ENCODE assay signal across 8 cellular contexts in the genomic region with DNA sequence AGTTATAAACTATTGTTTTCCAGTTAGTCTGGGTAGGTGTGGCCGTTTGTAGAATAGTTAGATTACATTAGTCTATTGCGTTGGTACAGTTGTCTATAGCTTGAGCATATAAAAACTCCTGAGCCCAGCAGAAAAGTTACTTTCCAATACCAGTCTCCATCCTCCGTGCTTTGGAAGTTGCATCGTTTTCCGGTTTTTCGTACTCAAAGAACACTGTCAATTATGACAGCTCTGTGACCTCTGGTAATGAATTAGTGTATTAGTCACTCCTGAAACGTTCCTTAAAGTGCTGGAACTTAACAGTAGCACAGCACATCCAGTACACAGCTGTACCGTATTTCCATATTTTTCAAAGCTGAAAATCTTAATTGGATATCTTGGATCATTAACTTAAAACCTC. TPM values are rescaled to one million over a fixed set of nuclear protein-coding genes. Genes with fewer than 3 reads are reported as not detected.
DNase-seq lines count a peak whose midpoint lies in the region; TF ChIP-seq lines count a peak whose summit lies in the region.

No MANE protein-coding gene starts in this region.

- peak overlapping the region in 4 of 5 donors; percentile 92 to 100 (median 98) for H3K27ac ChIP-seq in stomach

- intact Hi-C loops in stomach (cut with DNase I; ENCODE audit: low total_unique reads) = no loop called here

- DNase-seq in A172 (ENCODE audit: low spot score) (peak; percentile 47), HAP-1 (ENCODE audit: low spot score in 2 of 2) (no peak), amniotic epithelial cell (ENCODE audit: low read depth) (peak; percentile 57), iris pigment epithelial cell (ENCODE audit: low read depth) (peak; percentile 66), stomach (no peak), OCI-M1 (lab: John Stamatoyannopoulos, UW) (no peak), NCI-H146 (lab: John Stamatoyannopoulos, UW) (no peak), GM13977 (ENCODE audit: low spot score) (no peak)

- TF ChIP-seq POLR2A in stomach (IDR thresholded peaks at IDR 0.05) = no peak

- H3K4me3 ChIP-seq in HAP-1 (peak overlapping the region; percentile 78), stomach (peak overlapping the region; percentile 86 to 100 (median 96))

- in situ Hi-C loops in HAP-1 (cut with MboI; ENCODE audit: low sequenced_read_pairs) = no loop called here
- in situ Hi-C loops in GM13977 (cut with MboI; ENCODE audit: low pct_unique_long_range_greater_than_20kb, low sequenced_read_pairs, unreplicated experiment) = no loop called here

- no peak for TF ChIP-seq EP300 in stomach (IDR thresholded peaks at IDR 0.05)

- TF ChIP-seq CTCF in stomach (IDR thresholded peaks at IDR 0.05) = no peak
- TF ChIP-seq CTCF in GM13977 (IDR thresholded peaks at IDR 0.05; ENCODE audit: extremely low read depth, insufficient read depth, missing control alignments) = no peak

- H3K4me1 ChIP-seq in HAP-1 (peaks cover 24% of the 10 kb centered on the region), stomach (peaks cover 15 to 47% (median 35%) of the 10 kb centered on the region in 4 donors)

- H3K9me3 ChIP-seq in HAP-1 (no peaks in the 10 kb centered on the region), stomach (no peaks in the 10 kb centered on the region)

- WGBS in stomach, 5 donors = 2 to 11% (median 6%) methylated on average over 8 of the region's 8 CpGs

- no peaks in the 10 kb centered on the region for H3K27me3 ChIP-seq in HAP-1 (ENCODE audit: low read depth)
- H3K27me3 ChIP-seq in stomach = no peaks in the 10 kb centered on the region

- H3K36me3 ChIP-seq in HAP-1 (replicated peaks) = no peaks in the 10 kb centered on the region
- H3K36me3 ChIP-seq in stomach = peaks cover 7 to 10% (median 9%) of the 10 kb centered on the region in 4 donors

RNA-seq across cellular contexts. Expression of a gene that starts 0.8 kb away (rescaled TPM):
- 6.7 and 9.6 TPM in 2 replicates for total RNA-seq in A172 (2014; rRNA removed; shearing (Covaris generic))
- total RNA-seq in stomach = 10 to 100 TPM in 3 of 5 donors, 1 to 10 TPM in 2; 3.2 to 40.2 (median 20.9) TPM
- 10 to 100 TPM in 1 of 3 donors, 1 to 10 TPM in 2; 2.8 to 11.3 (median 3.1) TPM for polyA plus RNA-seq in stomach

RNA-seq across cellular contexts. Expression of a gene that starts 38.9 kb away (rescaled TPM):
- total RNA-seq in A172 (2014; rRNA removed; shearing (Covaris generic)) = 0.10 TPM in 2 replicates
- total RNA-seq in stomach = 10 to 100 TPM in 1 of 5 donors, 1 to 10 TPM in 4; 4.1 to 11.3 (median 9.4) TPM
- polyA plus RNA-seq in stomach = 10 to 100 TPM in 2 of 3 donors, 1 to 10 TPM in 1; 8.1 to 19.6 (median 13.9) TPM

RNA-seq across cellular contexts. Expression of a gene that starts 49.0 kb away (rescaled TPM):
- not detected in 2 replicates for total RNA-seq in A172 (2014; rRNA removed; shearing (Covaris generic))
- 100 to 1,000 TPM in 3 of 5 donors, 10 to 100 TPM in 2; 80.5 to 419 (median 147) TPM for total RNA-seq in stomach
- polyA plus RNA-seq in stomach = 100 to 1,000 TPM; 178 to 219 (median 196) TPM

Comparison
In these comparisons a context has a peak if more than half of its experiments do, and no peak if none do; other contexts are left out.
1. DNase-seq: peak in A172 (single experiment), amniotic epithelial cell (single experiment) and iris pigment epithelial cell (single experiment); none in HAP-1 (0 of 2), stomach (single experiment), OCI-M1 (single experiment), NCI-H146 (single experiment) and GM13977 (single experiment).
2. RNA of a gene that starts 49.0 kb away (total RNA-seq): 80.5 to 419 TPM in stomach; not detected in A172; every median in the first group is over 10 times any median in the second.